ENCODE assay signal across 7 cellular contexts in the genomic region with DNA sequence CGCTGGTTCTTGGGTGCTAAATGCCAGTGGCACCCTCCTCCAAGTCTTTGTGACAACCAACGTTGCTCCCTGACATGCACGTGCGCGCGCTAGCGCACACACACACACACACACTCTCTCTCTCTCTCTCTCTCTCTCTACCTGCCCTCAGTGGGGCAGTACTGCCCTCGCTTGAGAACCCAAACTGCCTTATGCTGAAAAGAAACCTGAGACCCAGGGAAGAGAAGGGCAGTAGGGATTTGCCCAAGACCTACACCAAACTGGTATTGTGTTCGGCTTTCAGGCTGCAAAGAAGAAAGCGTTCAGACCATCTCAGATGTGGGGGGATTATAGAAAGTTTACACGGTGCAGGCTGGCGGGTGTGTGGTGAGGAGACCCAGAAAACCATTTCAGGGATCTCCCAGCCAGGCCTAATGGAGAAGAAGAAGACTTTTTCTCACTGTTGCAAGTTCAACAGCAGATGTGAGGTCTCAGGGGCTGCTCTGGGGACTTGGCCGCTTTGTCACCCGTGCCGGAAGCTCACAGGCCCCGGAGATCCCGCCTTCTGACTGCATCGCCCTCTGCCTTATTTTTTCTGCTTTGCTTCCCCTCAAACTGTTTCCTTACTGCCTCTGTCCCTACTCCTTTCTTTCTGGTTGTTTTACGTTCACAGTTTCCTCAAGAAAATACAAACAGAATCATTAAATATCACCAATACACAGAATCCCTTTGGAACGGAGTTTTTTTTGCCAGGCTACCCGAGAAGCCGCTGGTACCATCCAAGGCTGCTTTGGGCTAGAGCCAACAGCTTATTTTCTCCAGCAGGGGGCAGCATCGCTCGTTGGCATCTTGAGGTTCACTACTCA.
DNase-seq lines count a peak whose midpoint lies in the region; ATAC-seq, FAIRE-seq and TF ChIP-seq lines count a peak whose summit lies in the region.

No MANE protein-coding gene starts in this region.

- DNase-seq in NCI-H1417 (lab: John Stamatoyannopoulos, UW): peak; percentile 77 to 96 (median 92)
- peak; percentile 10 for DNase-seq in astrocyte (ENCODE audit: low read depth)
- DNase-seq in small intestine: peak; percentile 69

- H3K27me3 ChIP-seq in astrocyte (ENCODE audit: insufficient read depth, low read length) (peaks cover 28% of the 10 kb centered on the region), small intestine (ENCODE audit: control insufficient read depth in 2 of 2, insufficient read depth in 2 of 2, low read length in 2 of 2) (peaks cover 0 to 4% of the 10 kb centered on the region in 2 donors)

- no peaks in the 10 kb centered on the region for H3K9me3 ChIP-seq in astrocyte (ENCODE audit: insufficient read depth, low read depth, low read length)
- no peaks in the 10 kb centered on the region for H3K9me3 ChIP-seq in iPS-18c (ENCODE audit: control insufficient read depth, insufficient read depth, low read length)
- no peaks in the 10 kb centered on the region for H3K9me3 ChIP-seq in small intestine (ENCODE audit: control insufficient read depth, low read depth)

- WGBS in small intestine, 3 donors: 3 to 11% (median 4%) methylated on average over 24 of the region's 24 CpGs

- H4K20me1 ChIP-seq in astrocyte (ENCODE audit: insufficient read depth, low read length): no peaks in the 10 kb centered on the region

- peak; percentile 44 for TF ChIP-seq POLR2A in GM15510 (IDR thresholded peaks at IDR 0.05; ENCODE audit: borderline replicate concordance, extremely low read depth, insufficient read length)

- peak overlapping the region; percentile 91 for H3K27ac Mint-ChIP-seq in T-helper 1 cell treated with Interleukin-12 subunit alpha and Interleukin-12 subunit beta and Interleukin-4 antibody, amounts not matched to agents 30 μg/mL and 1 μg/mL, for 36 hours
- H3K27ac Mint-ChIP-seq in astrocyte (ENCODE audit: unreplicated experiment): no peak overlapping the region

- H3K79me2 ChIP-seq in astrocyte (ENCODE audit: insufficient read depth, low read length): no peaks in the 10 kb centered on the region

- peaks cover 8% of the 10 kb centered on the region for H3K4me1 ChIP-seq in astrocyte (ENCODE audit: insufficient read depth, low read length)
- H3K4me1 ChIP-seq in small intestine (ENCODE audit: control insufficient read depth in 2 of 2, insufficient read depth in 1 of 2, low read depth in 1 of 2, low read length in 1 of 2): peaks cover 0 to 3% of the 10 kb centered on the region in 2 donors

- H3K36me3 Mint-ChIP-seq in T-helper 1 cell treated with Interleukin-12 subunit alpha and Interleukin-12 subunit beta and Interleukin-4 antibody, amounts not matched to agents 30 μg/mL and 1 μg/mL, for 36 hours (ENCODE audit: low read depth): no peaks in the 10 kb centered on the region
- no peaks in the 10 kb centered on the region for H3K36me3 Mint-ChIP-seq in astrocyte (ENCODE audit: low read depth, unreplicated experiment)

- peaks cover 33% of the 10 kb centered on the region for H3K4me1 Mint-ChIP-seq in T-helper 1 cell treated with Interleukin-12 subunit alpha and Interleukin-12 subunit beta and Interleukin-4 antibody, amounts not matched to agents 30 μg/mL and 1 μg/mL, for 36 hours (ENCODE audit: low read depth)
- H3K4me1 Mint-ChIP-seq in astrocyte (ENCODE audit: low read depth, unreplicated experiment): peaks cover 3% of the 10 kb centered on the region

- peak overlapping the region; percentile 83 for H2AFZ ChIP-seq in astrocyte (ENCODE audit: low read depth, low read length)

- peak overlapping the region; percentile 87 for H3K4me2 ChIP-seq in astrocyte (ENCODE audit: low read length)

- H3K9ac ChIP-seq in astrocyte (ENCODE audit: low read length): peak overlapping the region; percentile 46

- H3K4me3 Mint-ChIP-seq in T-helper 1 cell treated with Interleukin-12 subunit alpha and Interleukin-12 subunit beta and Interleukin-4 antibody, amounts not matched to agents 30 μg/mL and 1 μg/mL, for 36 hours: peak overlapping the region; percentile 91
- peak overlapping the region; percentile 65 for H3K4me3 Mint-ChIP-seq in astrocyte (ENCODE audit: unreplicated experiment)

- H3K27ac ChIP-seq in astrocyte (ENCODE audit: low read depth, low read length) (no peak overlapping the region), small intestine (ENCODE audit: low read depth in 1 of 2, low read length in 1 of 2) (peak overlapping the region; percentile 14 to 37)

- H3K27me3 Mint-ChIP-seq in T-helper 1 cell treated with Interleukin-12 subunit alpha and Interleukin-12 subunit beta and Interleukin-4 antibody, amounts not matched to agents 30 μg/mL and 1 μg/mL, for 36 hours (ENCODE audit: low read depth): peaks cover 46% of the 10 kb centered on the region
- peaks cover 20% of the 10 kb centered on the region for H3K27me3 Mint-ChIP-seq in astrocyte (ENCODE audit: low read depth, unreplicated experiment)

- H3K36me3 ChIP-seq in astrocyte (ENCODE audit: insufficient read depth, low read length) (no peaks in the 10 kb centered on the region), small intestine (ENCODE audit: control insufficient read depth in 2 of 2, insufficient read depth in 2 of 2, low read length in 2 of 2) (no peaks in the 10 kb centered on the region)

- peak; percentile 75 for ATAC-seq in HG02763 (IDR thresholded peaks at IDR 0.05; ENCODE audit: unreplicated experiment)

- peak; percentile 84 for TF ChIP-seq CTCF in astrocyte (IDR thresholded peaks at IDR 0.05; ENCODE audit: insufficient read depth, low read depth, low read length)

- no peaks in the 10 kb centered on the region for H3K9me3 Mint-ChIP-seq in T-helper 1 cell treated with Interleukin-12 subunit alpha and Interleukin-12 subunit beta and Interleukin-4 antibody, amounts not matched to agents 30 μg/mL and 1 μg/mL, for 36 hours
- no peaks in the 10 kb centered on the region for H3K9me3 Mint-ChIP-seq in astrocyte (ENCODE audit: unreplicated experiment)

- FAIRE-seq in astrocyte (lab: Jason Lieb, UNC) (no peak), small intestine (lab: Jason Lieb, UNC) (no peak)

- H3K4me3 ChIP-seq in astrocyte (ENCODE audit: insufficient read depth, low read depth, low read length): peak overlapping the region; percentile 54
- peak overlapping the region; percentile 42 for H3K4me3 ChIP-seq in iPS-18c (ENCODE audit: insufficient read depth, low read depth, low read length)
- H3K4me3 ChIP-seq in small intestine (ENCODE audit: low read depth in 1 of 2, low read length in 2 of 2): peak overlapping the region; percentile 9 to 64

Comparison
In these comparisons a context has a peak if more than half of its experiments do, and no peak if none do; other contexts are left out.
1. DNase-seq: peak in every context shown above with its lines; median percentile 92 in NCI-H1417; 69 in small intestine; 10 in astrocyte.